Comparison of ENCODE assay signal across 22 cellular contexts in genomic region chr15:28508217-28508889, GRCh38. TPM values are rescaled to one million over a fixed set of nuclear protein-coding genes. Genes with fewer than 3 reads are reported as not detected.
"Had no signal": no experiment of that assay in that cellular context is flagged by ENCODE, and none has a peak within 500 bp of the region (broad histone marks: within the 10 kb centered on the region; RNA-seq: fewer than 3 reads in every experiment).

No MANE protein-coding gene starts in this region.

RNA-seq across cellular contexts. Expression of gene GOLGA8G, which starts 24.4 kb away (rescaled TPM):
- total RNA-seq: activated CD4-positive, alpha-beta memory T cell treated with anti-CD3 and anti-CD28 coated beads for 36 hours; activated CD4-positive, alpha-beta T cell treated with anti-CD3 and anti-CD28 coated beads for 36 hours; activated CD4-positive, alpha-beta T cell treated with anti-CD3 and anti-CD28 coated beads, Interleukin-2, amount 10 ng/mL, durations not matched to agents 24 days and 14 days; activated CD8-positive, alpha-beta memory T cell treated with anti-CD3 and anti-CD28 coated beads for 36 hours; activated CD8-positive, alpha-beta memory T cell treated with anti-CD3 and anti-CD28 coated beads, Interleukin-2, amount 10 ng/mL, durations not matched to agents 7 days and 5 days; activated CD8-positive, alpha-beta T cell treated with anti-CD3 and anti-CD28 coated beads, Interleukin-2, amount 10 ng/mL, durations not matched to agents 7 days and 5 days; activated naive CD4-positive, alpha-beta T cell treated with anti-CD3 and anti-CD28 coated beads for 36 hours; activated naive CD8-positive, alpha-beta T cell treated with anti-CD3 and anti-CD28 coated beads for 36 hours; activated T-helper 1 cell treated with anti-CD3 and anti-CD28 coated beads, Interleukin-12 subunit alpha, Interleukin-12 subunit beta, Interleukin-2, Interleukin-4 antibody, amounts not matched to agents 30 ng/mL and 10 ng/mL and 1 ng/mL, durations not matched to agents 14 hours and 24 hours and 36 hours; activated T-helper 2 cell treated with anti-CD3 and anti-CD28 coated beads, Interferon-gamma antibody, Interleukin-2, Interleukin-4, amounts not matched to agents 10 μg/mL and 5 μg/mL and 100 μg/mL, durations not matched to agents 14 hours and 24 hours and 36 hours; adrenal gland; ascending aorta; bronchial epithelial cell; cardiac septum; endodermal cell; esophagus squamous epithelium; fibroblast of lung; fibroblast of villous mesenchyme; frontal cortex; heart left ventricle; T-helper 17 cell had no signal
- polyA plus RNA-seq: fibroblast of lung, heart left ventricle had no signal

RNA-seq across cellular contexts. Expression of gene GOLGA6L25, which starts 45.0 kb away (rescaled TPM):
- total RNA-seq: activated CD4-positive, alpha-beta memory T cell treated with anti-CD3 and anti-CD28 coated beads for 36 hours; activated CD4-positive, alpha-beta T cell treated with anti-CD3 and anti-CD28 coated beads for 36 hours; activated CD4-positive, alpha-beta T cell treated with anti-CD3 and anti-CD28 coated beads, Interleukin-2, amount 10 ng/mL, durations not matched to agents 24 days and 14 days; activated CD8-positive, alpha-beta memory T cell treated with anti-CD3 and anti-CD28 coated beads for 36 hours; activated CD8-positive, alpha-beta memory T cell treated with anti-CD3 and anti-CD28 coated beads, Interleukin-2, amount 10 ng/mL, durations not matched to agents 7 days and 5 days; activated CD8-positive, alpha-beta T cell treated with anti-CD3 and anti-CD28 coated beads, Interleukin-2, amount 10 ng/mL, durations not matched to agents 7 days and 5 days; activated naive CD4-positive, alpha-beta T cell treated with anti-CD3 and anti-CD28 coated beads for 36 hours; activated naive CD8-positive, alpha-beta T cell treated with anti-CD3 and anti-CD28 coated beads for 36 hours; activated T-helper 1 cell treated with anti-CD3 and anti-CD28 coated beads, Interleukin-12 subunit alpha, Interleukin-12 subunit beta, Interleukin-2, Interleukin-4 antibody, amounts not matched to agents 30 ng/mL and 10 ng/mL and 1 ng/mL, durations not matched to agents 14 hours and 24 hours and 36 hours; activated T-helper 2 cell treated with anti-CD3 and anti-CD28 coated beads, Interferon-gamma antibody, Interleukin-2, Interleukin-4, amounts not matched to agents 10 μg/mL and 5 μg/mL and 100 μg/mL, durations not matched to agents 14 hours and 24 hours and 36 hours; adrenal gland; ascending aorta; bronchial epithelial cell; cardiac septum; cerebellum; endodermal cell; esophagus squamous epithelium; fibroblast of lung; fibroblast of villous mesenchyme; frontal cortex; heart left ventricle; T-helper 17 cell had no signal
- polyA plus RNA-seq: adrenal gland, fibroblast of lung, heart left ventricle had no signal
